8 cellular contexts compared by ENCODE assay signal in the genomic region with DNA sequence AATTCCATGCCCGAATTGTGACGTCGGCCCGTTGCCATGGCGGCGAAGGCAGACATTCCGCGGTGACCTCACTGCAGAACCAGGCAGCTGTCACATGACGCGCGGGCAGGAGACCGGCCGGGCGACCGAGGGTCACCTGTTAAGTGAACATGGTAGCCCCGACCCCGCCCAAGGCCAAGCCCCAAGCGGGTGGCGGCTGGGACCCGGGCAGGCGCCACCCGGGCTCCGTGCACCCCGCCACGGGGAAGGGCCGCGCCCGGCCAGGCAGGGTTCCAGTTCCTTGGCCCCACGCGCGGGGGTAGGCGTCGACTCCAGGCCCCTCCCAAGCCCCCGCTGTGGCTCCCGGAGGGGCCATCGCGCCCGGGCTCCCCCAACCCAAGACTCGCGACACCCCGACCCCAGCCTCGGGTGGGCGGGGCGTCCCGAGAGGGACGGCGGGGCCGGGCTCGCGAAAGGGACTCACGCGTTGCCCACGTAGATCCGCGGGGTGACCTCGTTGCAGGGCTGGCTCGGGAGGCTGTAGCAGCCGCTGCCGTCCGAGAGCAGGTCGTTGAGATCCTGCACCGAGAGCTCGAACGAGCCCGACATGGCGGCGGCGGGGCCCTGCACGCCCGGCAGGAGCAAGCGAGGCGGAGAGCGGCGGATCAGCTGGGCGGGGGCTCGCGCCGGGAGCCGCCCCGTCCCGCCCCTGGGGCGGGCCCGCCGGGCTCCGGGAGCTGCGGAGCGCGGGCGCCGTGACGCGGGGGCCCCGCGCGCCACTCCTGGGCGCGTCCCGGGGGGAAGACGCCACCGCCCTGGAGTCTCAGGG. TPM values are rescaled to one million over a fixed set of nuclear protein-coding genes. Genes with fewer than 3 reads are reported as not detected.
DNase-seq lines count a peak whose midpoint lies in the region; ATAC-seq and TF ChIP-seq lines count a peak whose summit lies in the region.

A gene (minus strand): TSS at position 641 of the 808 bp plus-strand sequence. CDS start 53 bp downstream, at position 588.

- no peaks in the 10 kb centered on the region for H3K9me2 ChIP-seq in HCT116 (ENCODE audit: insufficient read depth)

- H3K9ac ChIP-seq in HCT116 (ENCODE audit: low read length): peak within 1 kb of the TSS; percentile 97

- H3K4me3 ChIP-seq in HCT116 (replicated peaks in 1 of 2; ENCODE audit: low read depth in 1 of 2, low read length in 2 of 2): peak within 1 kb of the TSS; percentile 78 to 81
- H3K4me3 ChIP-seq in astrocyte of the cerebellum (ENCODE audit: low read depth, low read length): peak within 1 kb of the TSS; percentile 87
- peak within 1 kb of the TSS; percentile 94 for H3K4me3 ChIP-seq in right cardiac atrium (ENCODE audit: low read length)
- peak within 1 kb of the TSS; percentile 98 to 100 for H3K4me3 ChIP-seq in prostate gland
- peak within 1 kb of the TSS; percentile 99 for H3K4me3 ChIP-seq in upper lobe of right lung

- TF ChIP-seq CTCF in HCT116 (IDR thresholded peaks at IDR 0.05 in 2 of 3, conservative IDR thresholded peaks at IDR 0.05 in 1 of 3; ENCODE audit: borderline replicate concordance in 1 of 3, insufficient read depth in 1 of 3, low read depth in 2 of 3, low read length in 2 of 3): no peak
- no peak for TF ChIP-seq CTCF in astrocyte of the cerebellum (IDR thresholded peaks at IDR 0.05; ENCODE audit: low read depth, low read length, missing control alignments)
- peak in 1 of 4 experiments; percentile 10 for TF ChIP-seq CTCF in prostate gland (IDR thresholded peaks at IDR 0.05)
- TF ChIP-seq CTCF in upper lobe of right lung (IDR thresholded peaks at IDR 0.05): no peak

- peaks cover 30% of the 10 kb centered on the region for H3K79me2 ChIP-seq in HCT116 (ENCODE audit: insufficient read depth, low read length)

- no peak for TF ChIP-seq RAD21 in HCT116 (IDR thresholded peaks at IDR 0.05; ENCODE audit: low read depth)

- H3K27ac ChIP-seq in HCT116 (ENCODE audit: low read depth, low read length) (peak within 1 kb of the TSS; percentile 87), right cardiac atrium (ENCODE audit: low read length) (peak within 1 kb of the TSS; percentile 99), prostate gland (peak within 1 kb of the TSS; percentile 100), upper lobe of right lung (peak within 1 kb of the TSS; percentile 100)

- H3K9me3 ChIP-seq in HCT116 (ENCODE audit: control insufficient read depth in 1 of 2, insufficient read depth in 1 of 2, low read depth in 1 of 2, low read length in 2 of 2) (no peaks in the 10 kb centered on the region), right cardiac atrium (ENCODE audit: control insufficient read depth, low read length) (no peaks in the 10 kb centered on the region), prostate gland (no peaks in the 10 kb centered on the region), upper lobe of right lung (no peaks in the 10 kb centered on the region)

- WGBS in right cardiac atrium: under 1% methylated on average over 100 of the region's 100 CpGs
- WGBS in prostate gland: under 1% methylated on average over 76 of the region's 100 CpGs

- ATAC-seq in HCT116 (peak; percentile 90), right cardiac atrium (peak; percentile 93 to 94), upper lobe of right lung (peak; percentile 95)

- H2AFZ ChIP-seq in HCT116 (ENCODE audit: low read depth, low read length, poor library complexity, severe bottlenecking): peak within 1 kb of the TSS; percentile 71

- POLR2A ChIA-PET in HCT116 (lab: Charles Lee): interaction anchor here (1.5 kb wide), 1 partner anchor 78 kb away, joined by 3 read pairs; no protein-coding TSS in a partner anchor

- intact Hi-C loops in HCT116 (cut with micrococcal nuclease) (loop anchor here (2.0 kb wide), 1 partner anchor 54 kb away; a partner anchor contains a TSS), right cardiac atrium (cut with DNase I) (loop anchor here in 1 of 4 donors (5.0 kb wide), 1 partner anchor 54 kb away; a partner anchor contains a TSS), prostate gland (cut with DNase I) (loop anchor here (5.0 to 10.0 kb wide), 3 partner anchors 54 to 374 kb away; a partner anchor contains a TSS), upper lobe of right lung (cut with DNase I) (no loop called here)

- H3K27me3 ChIP-seq in HCT116 (ENCODE audit: insufficient read depth, low read length): no peaks in the 10 kb centered on the region
- H3K27me3 ChIP-seq in right cardiac atrium (ENCODE audit: control insufficient read depth, insufficient read depth): no peaks in the 10 kb centered on the region
- no peaks in the 10 kb centered on the region for H3K27me3 ChIP-seq in prostate gland (replicated peaks; ENCODE audit: insufficient read depth)
- H3K27me3 ChIP-seq in upper lobe of right lung: no peaks in the 10 kb centered on the region

- CTCF ChIA-PET in HCT116 (lab: Charles Lee): interaction anchor here (1.6 to 2.4 kb wide), 2 partner anchors 12 to 68 kb away, joined by 6 to 12 read pairs; no protein-coding TSS in a partner anchor

- peak; percentile 63 for TF ChIP-seq POLR2A in HCT116 (IDR thresholded peaks at IDR 0.05; ENCODE audit: borderline replicate concordance, extremely low read depth, insufficient read depth, insufficient read length)
- TF ChIP-seq POLR2A in prostate gland (IDR thresholded peaks at IDR 0.05): peak; percentile 91

- in situ Hi-C loops in astrocyte of the cerebellum (cut with HindIII; ENCODE audit: low sequenced_read_pairs): no loop called here

- BruUV-seq in HCT116 (replicated peaks; lab: Mats Ljungman, UMichigan): no TSS peak

- H3K4me1 ChIP-seq in HCT116 (ENCODE audit: control insufficient read depth in 1 of 2, insufficient read depth in 2 of 2, low read length in 2 of 2) (peaks cover 7 to 13% of the 10 kb centered on the region in 2 experiments; a peak in 3 of 4 replicates), right cardiac atrium (ENCODE audit: control insufficient read depth, insufficient read depth, low read length) (peaks cover 13% of the 10 kb centered on the region), prostate gland (replicated peaks) (peaks cover 6% of the 10 kb centered on the region), upper lobe of right lung (peaks cover 40% of the 10 kb centered on the region)

- H3K4me2 ChIP-seq in HCT116 (ENCODE audit: low read length): peak within 1 kb of the TSS; percentile 84

- DNase-seq in GF-D8 (lab: John Stamatoyannopoulos, UW) (peak; percentile 49), HCT116 (ENCODE audit: low read depth, low spot score) (peak; percentile 81), NCI-H1105 (lab: John Stamatoyannopoulos, UW) (peak; percentile 72), T-helper 22 cell (ENCODE audit: low read depth) (peak; percentile 55), astrocyte of the cerebellum (ENCODE audit: low read depth) (peak; percentile 81), right cardiac atrium (peak; percentile 96 to 98 (median 98)), prostate gland (ENCODE audit: low spot score) (peak; percentile 94), upper lobe of right lung (peak; percentile 98)

- H3K36me3 ChIP-seq in HCT116 (ENCODE audit: control insufficient read depth in 1 of 2, insufficient read depth in 2 of 2, low read length in 2 of 2) (peaks cover 5 to 17% of the 10 kb centered on the region in 2 experiments; a peak in 3 of 4 replicates), prostate gland (no peaks in the 10 kb centered on the region), upper lobe of right lung (peaks cover 13% of the 10 kb centered on the region)

- RAD21 ChIA-PET in HCT116 (lab: Charles Lee; ENCODE audit: low non-redundant PET in 1 of 2, low total read pairs in 2 of 2, uncharacterized antibody in 2 of 2, unreplicated experiment in 2 of 2): no interaction called here

- no peaks in the 10 kb centered on the region for H4K20me1 ChIP-seq in HCT116 (ENCODE audit: insufficient read depth)

TF ChIP-seq in HCT116, 20 proteins besides CTCF, POLR2A, EP300 and RAD21 (continues in another document):
- peak; percentile 85 for TF ChIP-seq POLR2AphosphoS5 (IDR thresholded peaks at IDR 0.05; ENCODE audit: low read depth, low read length)
- TF ChIP-seq FOSL1 (IDR thresholded peaks at IDR 0.05; ENCODE audit: low read depth): no peak
- no peak for TF ChIP-seq EZH2 (IDR thresholded peaks at IDR 0.05)
- TF ChIP-seq JUND (IDR thresholded peaks at IDR 0.05): no peak
- TF ChIP-seq, protein P1, sequence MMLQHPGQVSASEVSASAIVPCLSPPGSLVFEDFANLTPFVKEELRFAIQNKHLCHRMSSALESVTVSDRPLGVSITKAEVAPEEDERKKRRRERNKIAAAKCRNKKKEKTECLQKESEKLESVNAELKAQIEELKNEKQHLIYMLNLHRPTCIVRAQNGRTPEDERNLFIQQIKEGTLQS (IDR thresholded peaks at IDR 0.05): no peak
- TF ChIP-seq, protein P2, sequence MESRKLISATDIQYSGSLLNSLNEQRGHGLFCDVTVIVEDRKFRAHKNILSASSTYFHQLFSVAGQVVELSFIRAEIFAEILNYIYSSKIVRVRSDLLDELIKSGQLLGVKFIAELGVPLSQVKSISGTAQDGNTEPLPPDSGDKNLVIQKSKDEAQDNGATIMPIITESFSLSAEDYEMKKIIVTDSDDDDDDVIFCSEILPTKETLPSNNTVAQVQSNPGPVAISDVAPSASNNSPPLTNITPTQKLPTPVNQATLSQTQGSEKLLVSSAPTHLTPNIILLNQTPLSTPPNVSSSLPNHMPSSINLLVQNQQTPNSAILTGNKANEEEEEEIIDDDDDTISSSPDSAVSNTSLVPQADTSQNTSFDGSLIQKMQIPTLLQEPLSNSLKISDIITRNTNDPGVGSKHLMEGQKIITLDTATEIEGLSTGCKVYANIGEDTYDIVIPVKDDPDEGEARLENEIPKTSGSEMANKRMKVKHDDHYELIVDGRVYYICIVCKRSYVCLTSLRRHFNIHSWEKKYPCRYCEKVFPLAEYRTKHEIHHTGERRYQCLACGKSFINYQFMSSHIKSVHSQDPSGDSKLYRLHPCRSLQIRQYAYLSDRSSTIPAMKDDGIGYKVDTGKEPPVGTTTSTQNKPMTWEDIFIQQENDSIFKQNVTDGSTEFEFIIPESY (IDR thresholded peaks at IDR 0.05; ENCODE audit: extremely low read depth, insufficient replicate concordance, low read length): no peak
- TF ChIP-seq TCF7L2 (IDR thresholded peaks at IDR 0.05; ENCODE audit: borderline replicate concordance, extremely low read depth, insufficient read depth, insufficient read length): no peak
- TF ChIP-seq ZNF274 (IDR thresholded peaks at IDR 0.05; ENCODE audit: low read depth, low read length): no peak

RNA-seq across cellular contexts. Expression of the gene that starts here (rescaled TPM):
- total RNA-seq in HCT116 (2021; ENCODE audit: unreplicated experiment) (29.6 TPM), right cardiac atrium (100 to 1,000 TPM; 144 to 180 (median 154) TPM), prostate gland (10 to 100 TPM; 62.4 to 78.9 TPM), upper lobe of right lung (100.0 TPM)
- 17.9 and 19.8 TPM in 2 replicates for polyA plus RNA-seq in HCT116 (2012)
- polyA plus RNA-seq in right cardiac atrium: 137 TPM

Comparison
In these comparisons a context has a peak if more than half of its experiments do, and no peak if none do; other contexts are left out.
1. Peak in every context shown above with its lines: DNase-seq, ATAC-seq, H3K4me3 ChIP-seq and H3K27ac ChIP-seq.